Comparison of ENCODE assay signal across 12 cellular contexts in genomic region chr4:78784255-78784654, GRCh38. TPM values are rescaled to one million over a fixed set of nuclear protein-coding genes. Genes with fewer than 3 reads are reported as not detected.
A peak's percentile ranks its signal among the peaks of the same experiment; 100 is the strongest.
DNase-seq lines count a peak whose midpoint lies in the region; ATAC-seq and TF ChIP-seq lines count a peak whose summit lies in the region.
"Had no signal": no experiment of that assay in that cellular context is flagged by ENCODE, and none has a peak within 500 bp of the region (broad histone marks: within the 10 kb centered on the region; RNA-seq: fewer than 3 reads in every experiment).

No MANE protein-coding gene starts in this region.

- H3K4me1 ChIP-seq in mesodermal cell (ENCODE audit: control insufficient read depth, insufficient read depth, low read length, poor library complexity, severe bottlenecking): peaks cover 27% of the 10 kb centered on the region
- no peaks in the 10 kb centered on the region for H3K4me1 ChIP-seq in naive thymus-derived CD4-positive, alpha-beta T cell (ENCODE audit: control insufficient read depth in 2 of 2, insufficient read depth in 2 of 2, low read length in 2 of 2)
- no peaks in the 10 kb centered on the region for H3K4me1 ChIP-seq in Karpas-422 (ENCODE audit: low read length)

- H3K4me3 ChIP-seq in mesodermal cell (ENCODE audit: extremely low read depth, insufficient read depth, low read length, poor library complexity, severe bottlenecking) (no peak overlapping the region), Karpas-422 (ENCODE audit: low read length) (no peak overlapping the region), dorsolateral prefrontal cortex (peak overlapping the region in 3 of 59 donors; percentile 0 to 25 (median 1))
- no peak overlapping the region for H3K4me3 ChIP-seq in naive thymus-derived CD4-positive, alpha-beta T cell (ENCODE audit: low read length)

- no peaks in the 10 kb centered on the region for H3K27me3 Mint-ChIP-seq in dendritic cell treated with granulocyte-macrophage colony-stimulating factor and Interleukin-4, amounts not matched to agents 40 ng/mL and 50 ng/mL, for 4 days
- H3K27me3 Mint-ChIP-seq in naive thymus-derived CD4-positive, alpha-beta T cell: no peaks in the 10 kb centered on the region
- no peaks in the 10 kb centered on the region for H3K27me3 Mint-ChIP-seq in glutamatergic neuron (ENCODE audit: unreplicated experiment)

- ATAC-seq in naive thymus-derived CD4-positive, alpha-beta T cell: no peak

- TF ChIP-seq CTCF in glutamatergic neuron (IDR thresholded peaks at IDR 0.05; ENCODE audit: partially characterized antibody, unreplicated experiment): no peak
- no peak for TF ChIP-seq CTCF in dorsolateral prefrontal cortex (IDR thresholded peaks at IDR 0.05 in 54 of 56, conservative IDR thresholded peaks at IDR 0.05 in 2 of 56; ENCODE audit: low read depth in 1 of 56, partially characterized antibody in 56 of 56)

- no peak overlapping the region for H2AFZ ChIP-seq in Karpas-422 (ENCODE audit: low read length)

- H3K9me3 ChIP-seq in mesodermal cell (ENCODE audit: control insufficient read depth, low read length) (no peaks in the 10 kb centered on the region), Karpas-422 (ENCODE audit: low read length) (no peaks in the 10 kb centered on the region)
- H3K9me3 ChIP-seq in naive thymus-derived CD4-positive, alpha-beta T cell (ENCODE audit: control insufficient read depth in 2 of 3, low read length in 3 of 3): no peaks in the 10 kb centered on the region

- H3K9ac ChIP-seq in Karpas-422 (ENCODE audit: low read length): no peak overlapping the region

- no peaks in the 10 kb centered on the region for H3K9me3 Mint-ChIP-seq in dendritic cell treated with granulocyte-macrophage colony-stimulating factor and Interleukin-4, amounts not matched to agents 40 ng/mL and 50 ng/mL, for 4 days
- H3K9me3 Mint-ChIP-seq in naive thymus-derived CD4-positive, alpha-beta T cell: no peaks in the 10 kb centered on the region
- H3K9me3 Mint-ChIP-seq in glutamatergic neuron (ENCODE audit: unreplicated experiment): peaks cover 2% of the 10 kb centered on the region

- H3K27ac ChIP-seq in mesodermal cell (ENCODE audit: low read depth, low read length, severe bottlenecking): peak overlapping the region; percentile 12
- H3K27ac ChIP-seq in naive thymus-derived CD4-positive, alpha-beta T cell (ENCODE audit: low read depth, low read length): no peak overlapping the region
- H3K27ac ChIP-seq in Karpas-422 (ENCODE audit: low read length): no peak overlapping the region
- H3K27ac ChIP-seq in dorsolateral prefrontal cortex: peak overlapping the region in 15 of 59 donors; percentile 1 to 55 (median 19)
- H3K27ac ChIP-seq: VCaP had no signal

- peak; percentile 17 for DNase-seq in Daoy (ENCODE audit: low read depth)
- DNase-seq in MV-4-11 (lab: John Stamatoyannopoulos, UW): peak; percentile 48
- no peak for DNase-seq in naive thymus-derived CD4-positive, alpha-beta T cell
- no peak for DNase-seq in Karpas-422
- no peak for DNase-seq in glutamatergic neuron
- DNase-seq in dorsolateral prefrontal cortex: no peak
- DNase-seq: activated effector memory CD4-positive, alpha-beta T cell treated with Interleukin-2 at 50 U/mL for 16 hours; DMS153; NCI-H526 treated with DMSO at 0.1 percent for 48 hours had no signal

- H3K9me2 ChIP-seq in Karpas-422 (replicated peaks; ENCODE audit: insufficient read depth, low read length): no peaks in the 10 kb centered on the region

- CTCF ChIA-PET in naive thymus-derived CD4-positive, alpha-beta T cell (lab: Charles Lee): interaction anchor here (0.7 to 1.4 kb wide), 2 partner anchors 48 to 138 kb away, joined by 3 to 4 read pairs; no protein-coding TSS in a partner anchor

- H3K36me3 ChIP-seq in mesodermal cell (ENCODE audit: control insufficient read depth, insufficient read depth, low read length): peaks cover 13% of the 10 kb centered on the region
- H3K36me3 ChIP-seq in naive thymus-derived CD4-positive, alpha-beta T cell (ENCODE audit: control insufficient read depth in 2 of 3, insufficient read depth in 3 of 3, low read length in 3 of 3): no peaks in the 10 kb centered on the region
- no peaks in the 10 kb centered on the region for H3K36me3 ChIP-seq in Karpas-422 (ENCODE audit: insufficient read depth, low read length)

- no CpG with 5 or more reads among the region's 1 CpG for WGBS in mesodermal cell (ENCODE audit: insufficient coverage in 2 of 2), 2 experiments

- H3K4me2 ChIP-seq in Karpas-422 (ENCODE audit: low read depth, low read length, poor library complexity, severe bottlenecking): no peak overlapping the region

- peak overlapping the region; percentile 5 for H3K27ac Mint-ChIP-seq in dendritic cell treated with granulocyte-macrophage colony-stimulating factor and Interleukin-4, amounts not matched to agents 40 ng/mL and 50 ng/mL, for 4 days
- H3K27ac Mint-ChIP-seq in naive thymus-derived CD4-positive, alpha-beta T cell: no peak overlapping the region
- H3K27ac Mint-ChIP-seq in glutamatergic neuron (ENCODE audit: unreplicated experiment): no peak overlapping the region

- H3K79me2 ChIP-seq in Karpas-422 (ENCODE audit: low read length): no peaks in the 10 kb centered on the region

- peaks cover 32% of the 10 kb centered on the region for H3K36me3 Mint-ChIP-seq in dendritic cell treated with granulocyte-macrophage colony-stimulating factor and Interleukin-4, amounts not matched to agents 40 ng/mL and 50 ng/mL, for 4 days (ENCODE audit: low read depth)
- H3K36me3 Mint-ChIP-seq in naive thymus-derived CD4-positive, alpha-beta T cell: peaks cover 0 to 15% (median 5%) of the 10 kb centered on the region in 5 donors
- H3K36me3 Mint-ChIP-seq in glutamatergic neuron (ENCODE audit: unreplicated experiment): no peaks in the 10 kb centered on the region

- intact Hi-C loops in dendritic cell treated with granulocyte-macrophage colony-stimulating factor and Interleukin-4, amounts not matched to agents 40 ng/mL and 50 ng/mL, for 4 days (cut with micrococcal nuclease): loop anchor here (5.0 kb wide), 2 partner anchors 33 to 172 kb away; no protein-coding TSS in a partner anchor
- intact Hi-C loops in naive thymus-derived CD4-positive, alpha-beta T cell (cut with micrococcal nuclease): no loop called here
- intact Hi-C loops in dorsolateral prefrontal cortex (cut with DNase I): no loop called here

- peaks cover 27% of the 10 kb centered on the region for H3K4me1 Mint-ChIP-seq in dendritic cell treated with granulocyte-macrophage colony-stimulating factor and Interleukin-4, amounts not matched to agents 40 ng/mL and 50 ng/mL, for 4 days (ENCODE audit: low read depth)
- peaks cover 6 to 30% (median 17%) of the 10 kb centered on the region in 7 donors for H3K4me1 Mint-ChIP-seq in naive thymus-derived CD4-positive, alpha-beta T cell
- no peaks in the 10 kb centered on the region for H3K4me1 Mint-ChIP-seq in glutamatergic neuron (ENCODE audit: low read depth, unreplicated experiment)

- no peaks in the 10 kb centered on the region for H3K27me3 ChIP-seq in naive thymus-derived CD4-positive, alpha-beta T cell (ENCODE audit: control insufficient read depth in 2 of 2, insufficient read depth in 2 of 2, low read length in 2 of 2)
- H3K27me3 ChIP-seq in Karpas-422 (ENCODE audit: low read length): no peaks in the 10 kb centered on the region
- no peaks in the 10 kb centered on the region for H3K27me3 ChIP-seq in dorsolateral prefrontal cortex

- no peaks in the 10 kb centered on the region for H4K20me1 ChIP-seq in Karpas-422 (ENCODE audit: insufficient read depth, low read depth, low read length)

- POLR2A ChIA-PET in naive thymus-derived CD4-positive, alpha-beta T cell (lab: Charles Lee): no interaction called here

- peak overlapping the region; percentile 1 for H3K4me3 Mint-ChIP-seq in dendritic cell treated with granulocyte-macrophage colony-stimulating factor and Interleukin-4, amounts not matched to agents 40 ng/mL and 50 ng/mL, for 4 days
- H3K4me3 Mint-ChIP-seq in naive thymus-derived CD4-positive, alpha-beta T cell: no peak overlapping the region
- H3K4me3 Mint-ChIP-seq in glutamatergic neuron (ENCODE audit: unreplicated experiment): no peak overlapping the region

RNA-seq across cellular contexts. Expression of gene BMP2K, which starts 8.1 kb away (rescaled TPM):
- total RNA-seq in Daoy (2014; rRNA removed; shearing (Covaris generic)): 9.4 and 17.5 TPM in 2 replicates
- 37.0 TPM for polyA plus RNA-seq in mesodermal cell (2013, experiment 1 of 2)
- polyA plus RNA-seq in mesodermal cell (2013, experiment 2 of 2): 34.6 TPM
- total RNA-seq in naive thymus-derived CD4-positive, alpha-beta T cell: 10 to 100 TPM; 13.3 to 25.6 (median 17.1) TPM
- 1 to 10 TPM; 3.1 to 3.8 TPM for polyA plus RNA-seq in naive thymus-derived CD4-positive, alpha-beta T cell
- total RNA-seq in Karpas-422 (2014; rRNA removed; shearing (Covaris generic); ENCODE audit: low replicate concordance): 3.5 and 4.9 TPM in 2 replicates
- total RNA-seq in glutamatergic neuron (ENCODE audit: unreplicated experiment) (13.6 TPM), dorsolateral prefrontal cortex (10 to 100 TPM; 28.2 to 76.6 (median 48.9) TPM)

Comparison
In these comparisons a context has a peak if more than half of its experiments do, and no peak if none do; other contexts are left out.
1. DNase-seq: peak in Daoy (single experiment) and MV-4-11 (single experiment); none in naive thymus-derived CD4-positive, alpha-beta T cell (0 of 9), Karpas-422 (single experiment), glutamatergic neuron (single experiment) and dorsolateral prefrontal cortex (0 of 10).